In genomic region chr7:158016171-158017087, GRCh38 we compare ENCODE assay signal across 9 cellular contexts.
A peak's percentile ranks its signal among the peaks of the same experiment; 100 is the strongest.
DNase-seq lines count a peak whose midpoint lies in the region; ATAC-seq and TF ChIP-seq lines count a peak whose summit lies in the region.
"Had no signal": no experiment of that assay in that cellular context is flagged by ENCODE, and none has a peak within 500 bp of the region (broad histone marks: within the 10 kb centered on the region; RNA-seq: fewer than 3 reads in every experiment).

No MANE protein-coding gene starts in this region.

- CTCF ChIA-PET in SK-N-SH (lab: Yijun Ruan, JAX): interaction anchor here (0.6 to 0.7 kb wide), 2 partner anchors 20 to 584 kb away, joined by 3 read pairs; no protein-coding TSS in a partner anchor

- H3K4me1 ChIP-seq in SK-N-SH (ENCODE audit: control insufficient read depth in 1 of 2, insufficient read depth in 2 of 2, low read depth in 1 of 2, low read length in 1 of 2) (peaks cover 0 to 17% of the 10 kb centered on the region in 2 experiments; a peak in 1 of 4 replicates), body of pancreas (peaks cover 10% of the 10 kb centered on the region), vagina (peaks cover 22% of the 10 kb centered on the region)

- H3K27me3 ChIP-seq in SK-N-SH (ENCODE audit: insufficient read depth): no peaks in the 10 kb centered on the region
- no peaks in the 10 kb centered on the region for H3K27me3 ChIP-seq in body of pancreas
- no peaks in the 10 kb centered on the region for H3K27me3 ChIP-seq in vagina

- H2AFZ ChIP-seq in SK-N-SH (ENCODE audit: low read depth): no peak overlapping the region

- H3K36me3 ChIP-seq in SK-N-SH (replicated peaks in 1 of 2; ENCODE audit: control insufficient read depth in 1 of 2, insufficient read depth in 2 of 2, low read length in 1 of 2) (no peaks in the 10 kb centered on the region), body of pancreas (replicated peaks in 1 of 2; ENCODE audit: insufficient read depth in 1 of 2, low read depth in 2 of 2) (no peaks in the 10 kb centered on the region), vagina (no peaks in the 10 kb centered on the region)

- no peak for TF ChIP-seq POLR2A in body of pancreas (IDR thresholded peaks at IDR 0.05)
- TF ChIP-seq POLR2A in vagina (IDR thresholded peaks at IDR 0.05): no peak

- no peak for TF ChIP-seq EP300 in SK-N-SH (IDR thresholded peaks at IDR 0.05; ENCODE audit: borderline replicate concordance in 1 of 2, low read depth in 1 of 2, low read length in 1 of 2)

- H3K27ac ChIP-seq in SK-N-SH (ENCODE audit: low read depth in 2 of 2, low read length in 1 of 2): no peak overlapping the region
- H3K27ac ChIP-seq in body of pancreas: peak overlapping the region in 1 of 4 donors; percentile 36
- H3K27ac ChIP-seq in vagina: no peak overlapping the region

- no peaks in the 10 kb centered on the region for H4K20me1 ChIP-seq in SK-N-SH (ENCODE audit: insufficient read depth)

- TF ChIP-seq CTCF in SK-N-SH (IDR thresholded peaks at IDR 0.05): no peak
- no peak for TF ChIP-seq CTCF in body of pancreas (IDR thresholded peaks at IDR 0.05)
- TF ChIP-seq CTCF in vagina (IDR thresholded peaks at IDR 0.05): no peak

- no peaks in the 10 kb centered on the region for H3K9me3 ChIP-seq in SK-N-SH
- H3K9me3 ChIP-seq in body of pancreas: no peaks in the 10 kb centered on the region
- no peaks in the 10 kb centered on the region for H3K9me3 ChIP-seq in vagina

- no peak for TF ChIP-seq RAD21 in SK-N-SH (IDR thresholded peaks at IDR 0.05; ENCODE audit: low read length)

- DNase-seq in SK-N-SH: peak; percentile 56
- peak in 3 of 4 donors; percentile 68 to 73 (median 73) for DNase-seq in body of pancreas
- DNase-seq in medulla oblongata (ENCODE audit: extremely low spot score): peak; percentile 38
- no peak for DNase-seq in vagina (ENCODE audit: extremely low spot score in 2 of 2)
- no peak for DNase-seq in activated CD8-positive, alpha-beta memory T cell treated with anti-CD3 and anti-CD28 coated beads, Interleukin-2, amount 50 U/mL, for 48 hours
- DNase-seq in AG20443 (ENCODE audit: low spot score): no peak
- DNase-seq: OCI-M1 had no signal

- no peak overlapping the region for H3K4me2 ChIP-seq in SK-N-SH

- H3K9me2 ChIP-seq in SK-N-SH: no peaks in the 10 kb centered on the region

- no peaks in the 10 kb centered on the region for H3F3A ChIP-seq in SK-N-SH (replicated peaks; ENCODE audit: insufficient read depth)

- WGBS in SK-N-SH (ENCODE audit: low lambda C conversion rate): 40% methylated on average over 26 of the region's 31 CpGs
- WGBS in body of pancreas, 2 donors: 35 to 39% methylated on average over 26 to 31 of the region's 31 CpGs

- no peak overlapping the region for H3K9ac ChIP-seq in SK-N-SH

- H3K79me2 ChIP-seq in SK-N-SH (ENCODE audit: insufficient read depth): no peaks in the 10 kb centered on the region

- ATAC-seq in SK-N-SH treated with all-trans-retinoic acid at 6 μM for 48 hours (no peak), body of pancreas (peak; percentile 42), GM21515 (IDR thresholded peaks at IDR 0.05; ENCODE audit: unreplicated experiment) (no peak)

- POLR2A ChIA-PET in SK-N-SH (lab: Yijun Ruan, JAX): no interaction called here

- intact Hi-C loops in body of pancreas (cut with DNase I): no loop called here
- intact Hi-C loops in vagina (cut with DNase I): no loop called here

- H3K4me3 ChIP-seq in SK-N-SH (ENCODE audit: low read depth in 2 of 2, low read length in 1 of 2) (no peak overlapping the region), body of pancreas (no peak overlapping the region), vagina (peak overlapping the region; percentile 12 to 34)

TF ChIP-seq in SK-N-SH, 30 proteins besides CTCF, POLR2A, EP300 and RAD21 (continues in another document):
- TF ChIP-seq TEAD4 (IDR thresholded peaks at IDR 0.05; ENCODE audit: borderline replicate concordance, insufficient read depth) (no peak), YY1 (IDR thresholded peaks at IDR 0.05; ENCODE audit: low read depth) (no peak), MXI1 (IDR thresholded peaks at IDR 0.05; ENCODE audit: low read depth, low read length) (no peak), TCF12 (IDR thresholded peaks at IDR 0.05) (no peak), RCOR1 (IDR thresholded peaks at IDR 0.05; ENCODE audit: low read length) (no peak), REST (IDR thresholded peaks at IDR 0.05; ENCODE audit: low read depth, low read length) (no peak), GATA2 (CRISPR knock-in tag; IDR thresholded peaks at IDR 0.05) (no peak), USF2 (IDR thresholded peaks at IDR 0.05; ENCODE audit: borderline replicate concordance, low read depth, low read length) (no peak)

TF ChIP-seq in SK-N-SH treated with all-trans-retinoic acid at 6 μM for 48 hours, 23 proteins besides CTCF, POLR2A, EP300 and RAD21:
- no peak for TF ChIP-seq ZNF8 (CRISPR knock-in tag; IDR thresholded peaks at IDR 0.05)
- TF ChIP-seq GLIS3 (CRISPR knock-in tag; IDR thresholded peaks at IDR 0.05): no peak
- TF ChIP-seq RARB (CRISPR knock-in tag; IDR thresholded peaks at IDR 0.05): no peak
- no peak for TF ChIP-seq BACH2 (CRISPR knock-in tag; IDR thresholded peaks at IDR 0.05; ENCODE audit: borderline replicate concordance)
- TF ChIP-seq PPARA (CRISPR knock-in tag; IDR thresholded peaks at IDR 0.05; ENCODE audit: borderline replicate concordance): no peak
- no peak for TF ChIP-seq POU6F1 (CRISPR knock-in tag; IDR thresholded peaks at IDR 0.05; ENCODE audit: borderline replicate concordance, low read depth)
- TF ChIP-seq SNAI2 (CRISPR knock-in tag; IDR thresholded peaks at IDR 0.05): no peak
- no peak for TF ChIP-seq ZFP30 (CRISPR knock-in tag; IDR thresholded peaks at IDR 0.05)
- TF ChIP-seq ESRRG (CRISPR knock-in tag; IDR thresholded peaks at IDR 0.05): no peak

Comparison
In these comparisons a context has a peak if more than half of its experiments do, and no peak if none do; other contexts are left out.
1. DNase-seq: peak in SK-N-SH (single experiment), body of pancreas (3 of 4) and medulla oblongata (single experiment); none in vagina (0 of 2), activated CD8-positive, alpha-beta memory T cell treated with anti-CD3 and anti-CD28 coated beads, Interleukin-2, amount 50 U/mL, for 48 hours (single experiment) and AG20443 (single experiment).
2. H3K4me3 ChIP-seq: peak in vagina (2 of 2); none in SK-N-SH (0 of 2) and body of pancreas (0 of 2).